16 cellular contexts compared by ENCODE assay signal in genomic region chrX:67614006-67614405, GRCh38.
"Had no signal": no experiment of that assay in that cellular context is flagged by ENCODE, and none has a peak within 500 bp of the region (broad histone marks: within the 10 kb centered on the region; RNA-seq: fewer than 3 reads in every experiment).

No MANE protein-coding gene starts in this region.

- ATAC-seq: body of pancreas; gastroesophageal sphincter; heart right ventricle; naive thymus-derived CD8-positive, alpha-beta T cell; stimulated activated naive CD8-positive, alpha-beta T cell treated with anti-CD3 and anti-CD28 coated beads, Interleukin-15, Interleukin-2, amounts not matched to agents 100 U/mL and 50 U/mL, for 24 hours had no signal

- H3K27me3 ChIP-seq: body of pancreas, gastroesophageal sphincter, heart right ventricle, right atrium auricular region had no signal

- H3K27ac ChIP-seq: body of pancreas, gastroesophageal sphincter, heart right ventricle, right atrium auricular region, VCaP had no signal

- DNase-seq: activated CD4-positive, alpha-beta memory T cell treated with anti-CD3 and anti-CD28 coated beads, Interleukin-2, amount 10 ng/mL, durations not matched to agents 7 days and 5 days; activated CD4-positive, alpha-beta T cell treated with anti-CD3 and anti-CD28 coated beads for 1 hour; activated naive CD4-positive, alpha-beta T cell treated with anti-CD3 and anti-CD28 coated beads, Interleukin-2, amount 10 ng/mL, durations not matched to agents 7 days and 5 days; activated T-cell treated with anti-CD3 and anti-CD28 coated beads, Interleukin-2, amount 50 U/mL, for 24 hours; body of pancreas; effector memory CD4-positive, alpha-beta T cell; heart right ventricle; naive thymus-derived CD8-positive, alpha-beta T cell; small intestine; stimulated activated naive CD8-positive, alpha-beta T cell treated with anti-CD3 and anti-CD28 coated beads, Interleukin-15, Interleukin-2, amounts not matched to agents 100 U/mL and 50 U/mL, for 24 hours had no signal

- H3K36me3 Mint-ChIP-seq: activated naive CD4-positive, alpha-beta T cell treated with anti-CD3 and anti-CD28 coated beads, Interleukin-2, amount 10 ng/mL, durations not matched to agents 7 days and 5 days; type B pancreatic cell had no signal

- H3K9me3 Mint-ChIP-seq: activated CD4-positive, alpha-beta memory T cell treated with anti-CD3 and anti-CD28 coated beads, Interleukin-2, amount 10 ng/mL, durations not matched to agents 7 days and 5 days; type B pancreatic cell had no signal

- H3K9me3 ChIP-seq: body of pancreas, gastroesophageal sphincter had no signal

- H3K4me1 Mint-ChIP-seq: activated CD4-positive, alpha-beta memory T cell treated with anti-CD3 and anti-CD28 coated beads, Interleukin-2, amount 10 ng/mL, durations not matched to agents 7 days and 5 days; activated naive CD4-positive, alpha-beta T cell treated with anti-CD3 and anti-CD28 coated beads, Interleukin-2, amount 10 ng/mL, durations not matched to agents 7 days and 5 days; central memory CD8-positive, alpha-beta T cell; naive thymus-derived CD8-positive, alpha-beta T cell had no signal

- H3K4me1 ChIP-seq: body of pancreas, gastroesophageal sphincter, heart right ventricle, right atrium auricular region had no signal

- H3K36me3 ChIP-seq: gastroesophageal sphincter, heart right ventricle, right atrium auricular region had no signal

- H3K27me3 Mint-ChIP-seq: activated CD4-positive, alpha-beta memory T cell treated with anti-CD3 and anti-CD28 coated beads, Interleukin-2, amount 10 ng/mL, durations not matched to agents 7 days and 5 days; activated naive CD4-positive, alpha-beta T cell treated with anti-CD3 and anti-CD28 coated beads, Interleukin-2, amount 10 ng/mL, durations not matched to agents 7 days and 5 days; central memory CD8-positive, alpha-beta T cell; naive thymus-derived CD8-positive, alpha-beta T cell; type B pancreatic cell had no signal

- H3K4me3 ChIP-seq: body of pancreas, gastroesophageal sphincter, heart right ventricle, lung, right atrium auricular region had no signal

- H3K4me3 Mint-ChIP-seq: activated CD4-positive, alpha-beta memory T cell treated with anti-CD3 and anti-CD28 coated beads, Interleukin-2, amount 10 ng/mL, durations not matched to agents 7 days and 5 days; activated naive CD4-positive, alpha-beta T cell treated with anti-CD3 and anti-CD28 coated beads, Interleukin-2, amount 10 ng/mL, durations not matched to agents 7 days and 5 days; activated T-cell treated with anti-CD3 and anti-CD28 coated beads, Interleukin-2, amount 50 U/mL, for 24 hours; central memory CD8-positive, alpha-beta T cell; naive thymus-derived CD8-positive, alpha-beta T cell; type B pancreatic cell had no signal

- H3K27ac Mint-ChIP-seq: activated CD4-positive, alpha-beta memory T cell treated with anti-CD3 and anti-CD28 coated beads, Interleukin-2, amount 10 ng/mL, durations not matched to agents 7 days and 5 days; activated naive CD4-positive, alpha-beta T cell treated with anti-CD3 and anti-CD28 coated beads, Interleukin-2, amount 10 ng/mL, durations not matched to agents 7 days and 5 days; activated T-cell treated with anti-CD3 and anti-CD28 coated beads, Interleukin-2, amount 50 U/mL, for 24 hours; naive thymus-derived CD8-positive, alpha-beta T cell; type B pancreatic cell had no signal
